24 cellular contexts compared by ENCODE assay signal in the genomic region with DNA sequence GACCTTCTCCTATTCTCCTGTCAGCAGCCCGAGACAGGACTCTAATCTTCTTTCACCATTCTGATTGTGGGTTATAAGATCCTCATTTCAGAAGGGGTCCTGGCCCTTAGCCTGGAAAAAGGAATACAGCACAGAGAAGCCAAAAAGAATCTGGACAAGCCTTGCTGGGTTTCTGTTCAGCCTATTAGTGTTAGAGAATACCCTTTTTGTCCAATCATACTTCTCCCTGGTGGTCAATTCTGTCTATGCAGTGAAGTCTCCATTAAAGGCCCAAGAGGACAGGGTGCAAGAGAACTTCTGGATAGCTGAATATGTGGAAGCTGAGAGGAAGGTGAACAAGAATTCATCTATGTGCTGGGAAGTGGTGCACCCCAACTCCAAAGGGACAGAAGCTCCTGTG.
"Had no signal": no experiment of that assay in that cellular context is flagged by ENCODE, and none has a peak within 500 bp of the region (broad histone marks: within the 10 kb centered on the region; RNA-seq: fewer than 3 reads in every experiment).

No MANE protein-coding gene starts in this region.

- H3K4me1 Mint-ChIP-seq: central memory CD8-positive, alpha-beta T cell; neural crest cell; T-cell had no signal

- H3K9me3 Mint-ChIP-seq: activated CD4-positive, alpha-beta T cell treated with anti-CD3 and anti-CD28 coated beads, Interleukin-2, amount 10 ng/mL, durations not matched to agents 7 days and 5 days; activated naive CD8-positive, alpha-beta T cell treated with anti-CD3 and anti-CD28 coated beads, Interleukin-2, amount 10 ng/mL, durations not matched to agents 7 days and 5 days; activated T-cell treated with anti-CD3 and anti-CD28 coated beads, Interleukin-2, amount 50 U/mL, for 24 hours; activated T-helper 2 cell treated with anti-CD3 and anti-CD28 coated beads, Interferon-gamma antibody, Interleukin-2, Interleukin-4, amounts not matched to agents 10 μg/mL and 5 μg/mL and 100 μg/mL, durations not matched to agents 14 hours and 24 hours and 36 hours; central memory CD8-positive, alpha-beta T cell; T-cell had no signal

- DNase-seq: activated CD4-positive, alpha-beta T cell treated with anti-CD3 and anti-CD28 coated beads, Interleukin-2, amount 10 ng/mL, durations not matched to agents 7 days and 5 days; activated CD8-positive, alpha-beta T cell treated with anti-CD3 and anti-CD28 coated beads, Interleukin-2, amount 10 ng/mL, durations not matched to agents 7 days and 5 days; activated naive CD4-positive, alpha-beta T cell treated with Interleukin-2 at 50 U/mL for 16 hours; activated naive CD8-positive, alpha-beta T cell treated with anti-CD3 and anti-CD28 coated beads, Interleukin-2, amount 10 ng/mL, durations not matched to agents 7 days and 5 days; activated T-cell treated with anti-CD3 and anti-CD28 coated beads, Interleukin-2, amount 50 U/mL, for 24 hours; brain microvascular endothelial cell; cortex of kidney; esophagus squamous epithelium; foreskin keratinocyte; glutamatergic neuron; hippocampal formation; islet precursor cell; left colon; midbrain; stimulated activated CD4-positive, alpha-beta T cell treated with anti-CD3 and anti-CD28 coated beads, Interleukin-2, amount 100 ng/mL, for 24 hours; stimulated activated naive CD4-positive, alpha-beta T cell treated with Interleukin-2 at 50 U/mL for 16 hours; T-cell; thyroid gland had no signal

- H3K4me3 ChIP-seq: esophagus squamous epithelium, lung, prostate gland, right atrium auricular region, thyroid gland had no signal

- H3K27me3 Mint-ChIP-seq: activated CD4-positive, alpha-beta T cell treated with anti-CD3 and anti-CD28 coated beads, Interleukin-2, amount 10 ng/mL, durations not matched to agents 7 days and 5 days; activated naive CD8-positive, alpha-beta T cell treated with anti-CD3 and anti-CD28 coated beads, Interleukin-2, amount 10 ng/mL, durations not matched to agents 7 days and 5 days; activated T-cell treated with anti-CD3 and anti-CD28 coated beads, Interleukin-2, amount 50 U/mL, for 24 hours; central memory CD8-positive, alpha-beta T cell; T-cell had no signal

- H3K36me3 Mint-ChIP-seq: activated naive CD8-positive, alpha-beta T cell treated with anti-CD3 and anti-CD28 coated beads, Interleukin-2, amount 10 ng/mL, durations not matched to agents 7 days and 5 days; T-cell had no signal

- H3K27ac Mint-ChIP-seq: activated CD4-positive, alpha-beta T cell treated with anti-CD3 and anti-CD28 coated beads, Interleukin-2, amount 10 ng/mL, durations not matched to agents 7 days and 5 days; activated CD8-positive, alpha-beta T cell treated with anti-CD3 and anti-CD28 coated beads, Interleukin-2, amount 10 ng/mL, durations not matched to agents 7 days and 5 days; activated naive CD8-positive, alpha-beta T cell treated with anti-CD3 and anti-CD28 coated beads, Interleukin-2, amount 10 ng/mL, durations not matched to agents 7 days and 5 days; activated T-cell treated with anti-CD3 and anti-CD28 coated beads, Interleukin-2, amount 50 U/mL, for 24 hours; activated T-helper 2 cell treated with anti-CD3 and anti-CD28 coated beads, Interferon-gamma antibody, Interleukin-2, Interleukin-4, amounts not matched to agents 10 μg/mL and 5 μg/mL and 100 μg/mL, durations not matched to agents 14 hours and 24 hours and 36 hours; T-cell had no signal

- ATAC-seq: activated CD8-positive, alpha-beta T cell treated with anti-CD3 and anti-CD28 coated beads, Interleukin-2, amount 10 ng/mL, durations not matched to agents 7 days and 5 days; foreskin keratinocyte; left colon; T-cell had no signal

- H3K4me3 Mint-ChIP-seq: activated CD4-positive, alpha-beta T cell treated with anti-CD3 and anti-CD28 coated beads, Interleukin-2, amount 10 ng/mL, durations not matched to agents 7 days and 5 days; activated CD8-positive, alpha-beta T cell treated with anti-CD3 and anti-CD28 coated beads, Interleukin-2, amount 10 ng/mL, durations not matched to agents 7 days and 5 days; activated naive CD8-positive, alpha-beta T cell treated with anti-CD3 and anti-CD28 coated beads, Interleukin-2, amount 10 ng/mL, durations not matched to agents 7 days and 5 days; activated T-cell treated with anti-CD3 and anti-CD28 coated beads, Interleukin-2, amount 50 U/mL, for 24 hours; central memory CD8-positive, alpha-beta T cell; neural crest cell; T-cell had no signal
